Comparison of ENCODE assay signal across 8 cellular contexts in the genomic region with DNA sequence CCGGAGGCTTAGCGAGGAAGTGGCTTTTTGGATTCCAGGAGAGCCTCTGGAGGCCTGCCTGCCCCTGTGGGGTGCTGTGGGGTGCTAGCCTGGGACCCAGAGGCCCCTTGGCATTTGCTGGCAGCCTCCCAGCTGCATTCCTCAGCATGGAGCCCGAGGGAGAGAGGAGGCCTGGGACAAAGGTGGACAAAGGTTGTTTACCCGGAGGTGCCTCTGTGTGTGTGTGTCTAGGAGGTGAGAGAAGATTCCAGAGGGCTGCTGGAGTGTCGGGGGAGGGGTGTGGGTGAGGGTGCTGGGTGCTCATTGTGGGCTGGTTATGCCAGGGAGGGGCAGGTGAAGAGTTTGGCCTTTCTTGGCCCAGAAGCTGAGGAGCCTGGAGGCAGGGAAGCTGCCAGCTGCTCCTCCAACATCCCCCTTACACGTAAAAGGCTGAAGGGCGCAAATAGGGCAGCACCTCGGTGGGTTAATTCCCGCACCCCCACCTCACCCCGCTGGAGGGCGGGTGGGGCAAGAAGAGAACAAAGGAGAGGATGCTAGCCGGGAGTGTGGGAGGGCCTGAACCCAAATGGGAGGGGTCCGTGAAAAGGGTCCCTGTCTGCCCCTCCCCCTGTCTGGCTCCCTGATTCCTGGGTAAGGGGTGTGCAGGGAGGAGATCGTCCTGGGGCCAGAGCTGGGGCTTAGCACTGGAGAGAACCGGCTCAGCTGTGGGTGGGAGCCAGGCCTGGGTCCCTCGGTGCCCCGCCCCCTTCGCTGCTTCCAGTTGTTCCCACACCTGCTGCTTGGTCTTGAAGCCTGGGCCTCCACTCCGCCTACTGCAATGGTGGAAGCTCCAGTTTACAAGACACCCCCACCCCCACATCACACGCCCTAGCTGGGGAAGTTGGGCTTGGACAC. TPM values are rescaled to one million over a fixed set of nuclear protein-coding genes. Genes with fewer than 3 reads are reported as not detected.
DNase-seq lines count a peak whose midpoint lies in the region; ATAC-seq and TF ChIP-seq lines count a peak whose summit lies in the region.

No MANE protein-coding gene starts in this region.

- peaks cover 49% of the 10 kb centered on the region for H3K4me1 Mint-ChIP-seq in nephron

- peak overlapping the region; percentile 99 for H3K27ac Mint-ChIP-seq in nephron

- peak overlapping the region; percentile 100 for H3K27ac ChIP-seq in epithelial cell of prostate

- H3K36me3 Mint-ChIP-seq in nephron (ENCODE audit: low read depth), result peaks cover 19% of the 10 kb centered on the region

- no peaks in the 10 kb centered on the region for H3K9me3 Mint-ChIP-seq in nephron

- ATAC-seq in GM19455 (IDR thresholded peaks at IDR 0.05; ENCODE audit: unreplicated experiment) (no peak), GM18511 (IDR thresholded peaks at IDR 0.05; ENCODE audit: unreplicated experiment) (no peak), GM18907 (IDR thresholded peaks at IDR 0.05; ENCODE audit: unreplicated experiment) (no peak), GM18861 (IDR thresholded peaks at IDR 0.05; ENCODE audit: unreplicated experiment) (no peak)

- peak overlapping the region; percentile 50 to 71 (median 61) for H3K4me3 Mint-ChIP-seq in nephron

- peak; percentile 50 for DNase-seq in G401 (ENCODE audit: low spot score)
- DNase-seq in RPMI7951 (ENCODE audit: low read depth), result peak; percentile 48
- DNase-seq in epithelial cell of prostate (ENCODE audit: low read depth, low spot score), result peak; percentile 69

- no peaks in the 10 kb centered on the region for H3K27me3 Mint-ChIP-seq in nephron (ENCODE audit: low read depth)

- no peak for TF ChIP-seq CTCF in nephron (IDR thresholded peaks at IDR 0.05; ENCODE audit: unreplicated experiment in 3 of 3)

- in situ Hi-C loops in G401 (cut with HindIII; ENCODE audit: low sequenced_read_pairs), result no loop called here

RNA-seq across cellular contexts. Expression of gene HEXIM2, which starts 9.9 kb away (rescaled TPM):
- 16.6 and 18.8 TPM in 2 replicates for total RNA-seq in G401 (2014; rRNA removed; shearing (Covaris generic))
- 7.8 and 11.3 TPM in 2 replicates for total RNA-seq in RPMI7951 (2014; rRNA removed; shearing (Covaris generic))

RNA-seq across cellular contexts. Expression of gene HEXIM1, which starts 23.3 kb away (rescaled TPM):
- 24.1 and 26.3 TPM in 2 replicates for total RNA-seq in G401 (2014; rRNA removed; shearing (Covaris generic))
- total RNA-seq in RPMI7951 (2014; rRNA removed; shearing (Covaris generic)), result 3.5 and 4.4 TPM in 2 replicates

RNA-seq across cellular contexts. Expression of gene ACBD4, which starts 36.1 kb away (rescaled TPM):
- total RNA-seq in G401 (2014; rRNA removed; shearing (Covaris generic)), result 0.49 and 6.1 TPM in 2 replicates
- 1.1 and 2.0 TPM in 2 replicates for total RNA-seq in RPMI7951 (2014; rRNA removed; shearing (Covaris generic))

RNA-seq across cellular contexts. Expression of gene PLCD3, which starts 39.3 kb away (rescaled TPM):
- total RNA-seq in G401 (2014; rRNA removed; shearing (Covaris generic)), result 29.2 and 86.2 TPM in 2 replicates
- total RNA-seq in RPMI7951 (2014; rRNA removed; shearing (Covaris generic)), result 11.7 and 15.3 TPM in 2 replicates

RNA-seq across cellular contexts. Expression of gene FMNL1, which starts 50.1 kb away (rescaled TPM):
- total RNA-seq in G401 (2014; rRNA removed; shearing (Covaris generic)), result 6.1 and 17.9 TPM in 2 replicates
- total RNA-seq in RPMI7951 (2014; rRNA removed; shearing (Covaris generic)), result 10.3 and 13.1 TPM in 2 replicates
